In the genomic region with DNA sequence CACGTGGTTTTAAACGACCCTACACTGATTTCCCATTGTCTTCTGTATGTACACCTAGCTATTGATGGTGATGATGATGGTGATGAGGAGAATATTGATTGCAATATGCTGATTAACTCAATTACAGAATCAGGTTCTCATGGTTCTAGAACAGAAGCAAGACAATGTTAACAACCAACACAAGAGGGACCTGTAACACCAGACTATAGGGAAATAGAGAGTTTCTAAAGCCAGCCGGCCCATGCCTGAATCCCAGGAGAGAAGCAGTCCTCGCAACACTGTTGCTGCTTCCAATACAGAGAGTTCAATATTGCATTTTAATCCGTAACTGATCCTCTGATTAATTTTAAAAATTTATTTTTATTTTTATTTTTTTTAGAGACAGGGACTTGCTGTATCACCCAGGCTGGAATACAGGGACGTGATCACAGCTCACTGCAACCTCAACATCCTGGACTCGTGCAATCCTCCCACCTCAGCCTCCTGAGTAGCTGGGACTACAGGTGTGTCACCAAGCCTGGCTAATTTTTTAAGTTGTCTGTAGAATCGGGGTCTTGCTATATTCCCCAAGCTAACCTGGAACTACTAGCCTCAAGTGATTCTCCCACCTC, we compare ENCODE assay signal across 8 cellular contexts. TPM values are rescaled to one million over a fixed set of nuclear protein-coding genes. Genes with fewer than 3 reads are reported as not detected.
A peak's percentile ranks its signal among the peaks of the same experiment; 100 is the strongest.
DNase-seq lines count a peak whose midpoint lies in the region; ATAC-seq, FAIRE-seq and TF ChIP-seq lines count a peak whose summit lies in the region.

No MANE protein-coding gene starts in this region.

- TF ChIP-seq POLR2A in GM12891 (IDR thresholded peaks at IDR 0.05; ENCODE audit: low read depth, low read length) (no peak), tibial nerve (IDR thresholded peaks at IDR 0.05) (no peak)

- FAIRE-seq in GM12891 (lab: Jason Lieb, UNC) = peak; percentile 80
- FAIRE-seq in astrocyte (lab: Jason Lieb, UNC) = peak; percentile 98

- 54% methylated on average over 8 of the region's 8 CpGs for whole genome bisulfite sequencing in tibial nerve, 2 donors

- H3K36me3 ChIP-seq in astrocyte (ENCODE audit: insufficient read depth, low read length) (no peaks in the 10 kb centered on the region), tibial nerve (no peaks in the 10 kb centered on the region)

- no peak overlapping the region for H3K9ac ChIP-seq in astrocyte (ENCODE audit: low read length)

- H3K9me3 Mint-ChIP-seq in astrocyte (ENCODE audit: unreplicated experiment) = no peaks in the 10 kb centered on the region

- TF ChIP-seq EP300 in tibial nerve (IDR thresholded peaks at IDR 0.05) = no peak

- H3K27me3 Mint-ChIP-seq in astrocyte (ENCODE audit: low read depth, unreplicated experiment) = no peaks in the 10 kb centered on the region

- H3K79me2 ChIP-seq in astrocyte (ENCODE audit: insufficient read depth, low read length) = no peaks in the 10 kb centered on the region

- in situ Hi-C loops in ACHN (cut with HindIII; ENCODE audit: low pct_ligation_motif_present, low pct_unique_long_range_greater_than_20kb, low sequenced_read_pairs) = no loop called here

- no peak overlapping the region for H3K27ac Mint-ChIP-seq in astrocyte (ENCODE audit: unreplicated experiment)

- no peaks in the 10 kb centered on the region for H3K9me3 ChIP-seq in astrocyte (ENCODE audit: insufficient read depth, low read depth, low read length)
- H3K9me3 ChIP-seq in tibial nerve = no peaks in the 10 kb centered on the region

- ATAC-seq in HG03097 (IDR thresholded peaks at IDR 0.05; ENCODE audit: low FRiP score, unreplicated experiment) = no peak
- no peak for ATAC-seq in GM18498 (IDR thresholded peaks at IDR 0.05; ENCODE audit: unreplicated experiment)

- H3K36me3 Mint-ChIP-seq in astrocyte (ENCODE audit: low read depth, unreplicated experiment) = no peaks in the 10 kb centered on the region

- no peak overlapping the region for H2AFZ ChIP-seq in astrocyte (ENCODE audit: low read depth, low read length)

- H4K20me1 ChIP-seq in astrocyte (ENCODE audit: insufficient read depth, low read length) = no peaks in the 10 kb centered on the region

- H3K4me1 ChIP-seq in astrocyte (ENCODE audit: insufficient read depth, low read length) (peaks cover 5% of the 10 kb centered on the region), tibial nerve (peaks cover 0 to 10% (median 0%) of the 10 kb centered on the region in 4 donors)

- no peak overlapping the region for H3K4me2 ChIP-seq in astrocyte (ENCODE audit: low read length)

- H3K27ac ChIP-seq in astrocyte (ENCODE audit: low read depth, low read length) (no peak overlapping the region), tibial nerve (no peak overlapping the region)

- peaks cover 5% of the 10 kb centered on the region for H3K4me1 Mint-ChIP-seq in astrocyte (ENCODE audit: low read depth, unreplicated experiment)

- DNase-seq in ACHN (peak; percentile 58), GM12891 (ENCODE audit: insufficient read length, low spot score) (no peak), NCI-H2171 (lab: John Stamatoyannopoulos, UW) (peak; percentile 1), astrocyte (ENCODE audit: low read depth) (peak; percentile 38), iPS-NIHi11 (ENCODE audit: low spot score) (peak; percentile 49), tibial nerve (ENCODE audit: low spot score in 2 of 2) (no peak)

- H3K27me3 ChIP-seq in astrocyte (ENCODE audit: insufficient read depth, low read length) (no peaks in the 10 kb centered on the region), tibial nerve (no peaks in the 10 kb centered on the region)

- H3K4me3 ChIP-seq in astrocyte (ENCODE audit: insufficient read depth, low read depth, low read length) = no peak overlapping the region
- H3K4me3 ChIP-seq in tibial nerve = no peak overlapping the region

- TF ChIP-seq CTCF in astrocyte (IDR thresholded peaks at IDR 0.05; ENCODE audit: insufficient read depth, low read depth, low read length) (peak; percentile 60), tibial nerve (IDR thresholded peaks at IDR 0.05) (peak in 3 of 5 experiments; percentile 29 to 52 (median 30))

- no peak overlapping the region for H3K4me3 Mint-ChIP-seq in astrocyte (ENCODE audit: unreplicated experiment)

TF ChIP-seq in GM12891, 5 proteins besides CTCF, POLR2A, EP300 and RAD21:
- TF ChIP-seq SPI1 (IDR thresholded peaks at IDR 0.05; ENCODE audit: low read depth, low read length) (no peak), TAF1 (IDR thresholded peaks at IDR 0.05; ENCODE audit: low read depth, low read length) (no peak), POU2F2 (IDR thresholded peaks at IDR 0.05; ENCODE audit: low read depth, low read length) (no peak), PAX5 (IDR thresholded peaks at IDR 0.05; ENCODE audit: insufficient read depth, low read length, severe bottlenecking) (no peak), POLR2AphosphoS5 (IDR thresholded peaks at IDR 0.05; ENCODE audit: low read depth, low read length) (no peak)

RNA-seq across cellular contexts. Expression of a gene that starts 22.2 kb away (rescaled TPM):
- 11.1 TPM for polyA plus RNA-seq in GM12891 (2012; ENCODE audit: low read depth, missing spikeins)
- total RNA-seq in astrocyte (62.1 and 64.0 TPM in 2 replicates), tibial nerve (1 to 10 TPM in 3 of 4 donors, under 1 TPM in 1; 0.66 to 5.1 (median 1.8) TPM)

Comparison
In these comparisons a context has a peak if more than half of its experiments do, and no peak if none do; other contexts are left out.
1. DNase-seq: peak in ACHN (single experiment), NCI-H2171 (single experiment), astrocyte (single experiment) and iPS-NIHi11 (single experiment); none in GM12891 (single experiment) and tibial nerve (0 of 2).
2. RNA of a gene that starts 22.2 kb away (total RNA-seq): 62.1 to 64.0 TPM in astrocyte; 0.66 to 5.1 TPM in tibial nerve; every median in the first group is over 10 times any median in the second.